Comparison of ENCODE assay signal across 9 cellular contexts in genomic region chr5:157761690-157762611, GRCh38.
DNase-seq lines count a peak whose midpoint lies in the region; ATAC-seq, FAIRE-seq and TF ChIP-seq lines count a peak whose summit lies in the region.
"Had no signal": no experiment of that assay in that cellular context is flagged by ENCODE, and none has a peak within 500 bp of the region (broad histone marks: within the 10 kb centered on the region; RNA-seq: fewer than 3 reads in every experiment).

No MANE protein-coding gene starts in this region.

- H3K4me3 ChIP-seq in GM12875 (ENCODE audit: low read depth, low read length): no peak overlapping the region
- H3K4me3 ChIP-seq: skin epidermis had no signal

- peak; percentile 69 for TF ChIP-seq CTCF in GM12875 (IDR thresholded peaks at IDR 0.05; ENCODE audit: borderline replicate concordance, insufficient read depth, low read depth, low read length)

- DNase-seq in Ammon's horn (ENCODE audit: low spot score) (peak; percentile 66), NCI-H2107 (lab: John Stamatoyannopoulos, UW) (peak; percentile 13), foreskin melanocyte (peak; percentile 53), non-pigmented ciliary epithelial cell (ENCODE audit: low read depth) (peak; percentile 28)

- FAIRE-seq in TTC549 (lab: Jason Lieb, UNC): peak; percentile 73

- ATAC-seq in HG02759 (IDR thresholded peaks at IDR 0.05; ENCODE audit: unreplicated experiment) (peak; percentile 81), GM19328 (IDR thresholded peaks at IDR 0.05; ENCODE audit: unreplicated experiment) (no peak)

Comparison
In these comparisons a context has a peak if more than half of its experiments do, and no peak if none do; other contexts are left out.
1. DNase-seq: peak in every context shown above with its lines; median percentile 66 in Ammon's horn; 53 in foreskin melanocyte; 28 in non-pigmented ciliary epithelial cell; 13 in NCI-H2107.